1 cellular context compared by ENCODE assay signal in the genomic region with DNA sequence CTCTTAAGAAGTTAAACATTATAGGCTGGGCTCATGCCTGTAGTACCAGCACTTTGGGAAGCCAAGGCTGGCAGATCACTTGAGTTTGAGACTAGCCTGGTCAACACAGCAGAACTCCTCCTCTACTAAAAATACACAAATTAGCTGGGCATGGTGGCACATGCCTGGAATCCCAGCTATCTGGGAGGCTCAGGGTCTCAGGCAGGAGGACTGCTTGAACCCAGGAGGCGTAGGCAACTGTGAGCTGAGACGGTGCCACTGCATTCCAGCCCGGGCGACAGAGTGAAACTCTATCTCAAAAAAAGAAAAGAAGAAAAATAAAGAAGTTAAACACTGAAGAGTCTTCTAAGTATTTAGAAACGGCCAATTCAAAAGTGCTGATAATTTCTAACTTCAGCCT.
TF ChIP-seq lines count a peak whose summit lies in the region.

No MANE protein-coding gene starts in this region.

TF ChIP-seq in H1, 55 proteins besides CTCF, POLR2A, EP300 and RAD21:
- no peak for TF ChIP-seq CHD7 (IDR thresholded peaks at IDR 0.05; ENCODE audit: insufficient replicate concordance, low read length)
- 0 out of 2 replicates have a peak, but pooled peaks have one; percentile 10 for TF ChIP-seq TEAD4 (IDR thresholded peaks at IDR 0.05; ENCODE audit: low read depth, low read length)
- no peak for TF ChIP-seq PHF8 (conservative IDR thresholded peaks at IDR 0.05; ENCODE audit: low read depth, low read length)
